In genomic region chrX:81411517-81411916, GRCh38 we compare ENCODE assay signal across 32 cellular contexts.
"Had no signal": no experiment of that assay in that cellular context is flagged by ENCODE, and none has a peak within 500 bp of the region (broad histone marks: within the 10 kb centered on the region; RNA-seq: fewer than 3 reads in every experiment).

No MANE protein-coding gene starts in this region.

- H3K36me3 Mint-ChIP-seq: activated naive CD4-positive, alpha-beta T cell treated with anti-CD3 and anti-CD28 coated beads, Interleukin-2, amount 10 ng/mL, durations not matched to agents 7 days and 5 days; activated naive CD4-positive, alpha-beta T cell treated with anti-CD3 and anti-CD28 coated beads, Interleukin-2, amount 50 U/mL, for 72 hours; activated naive CD8-positive, alpha-beta T cell treated with anti-CD3 and anti-CD28 coated beads, Interleukin-2, amount 10 ng/mL, durations not matched to agents 7 days and 5 days had no signal

- H3K27ac Mint-ChIP-seq: activated CD4-positive, alpha-beta memory T cell treated with anti-CD3 and anti-CD28 coated beads, Interleukin-2, amount 10 ng/mL, durations not matched to agents 7 days and 5 days; activated CD4-positive, alpha-beta T cell treated with anti-CD3 and anti-CD28 coated beads for 36 hours; activated CD4-positive, alpha-beta T cell treated with anti-CD3 and anti-CD28 coated beads, Interleukin-2, amount 10 ng/mL, durations not matched to agents 7 days and 5 days; activated naive CD4-positive, alpha-beta T cell treated with anti-CD3 and anti-CD28 coated beads, Interleukin-2, amount 10 ng/mL, durations not matched to agents 7 days and 5 days; activated naive CD4-positive, alpha-beta T cell treated with anti-CD3 and anti-CD28 coated beads, Interleukin-2, amount 50 U/mL, for 72 hours; activated naive CD8-positive, alpha-beta T cell treated with anti-CD3 and anti-CD28 coated beads, Interleukin-2, amount 10 ng/mL, durations not matched to agents 7 days and 5 days; activated T-cell treated with anti-CD3 and anti-CD28 coated beads, Interleukin-2, amount 50 U/mL, for 24 hours; activated T-cell treated with anti-CD3 and anti-CD28 coated beads, Interleukin-2, amount 50 U/mL, for 72 hours; effector memory CD8-positive, alpha-beta T cell; T-helper 17 cell; T-helper 2 cell treated with Interferon-gamma antibody and Interleukin-4, amounts not matched to agents 5 μg/mL and 100 μg/mL, for 36 hours had no signal

- ATAC-seq: activated CD4-positive, alpha-beta T cell treated with anti-CD3 and anti-CD28 coated beads for 36 hours; activated naive CD4-positive, alpha-beta T cell treated with anti-CD3 and anti-CD28 coated beads, Interleukin-2, amount 50 U/mL, for 72 hours; activated T-cell treated with anti-CD3 and anti-CD28 coated beads, Interleukin-2, amount 50 U/mL, for 72 hours; effector memory CD8-positive, alpha-beta T cell; gastroesophageal sphincter; heart right ventricle; T-helper 17 cell had no signal

- H3K36me3 ChIP-seq: ascending aorta, brain microvascular endothelial cell, esophagus muscularis mucosa, gastroesophageal sphincter, heart right ventricle had no signal

- H3K9me3 ChIP-seq: ascending aorta, esophagus muscularis mucosa, gastroesophageal sphincter, heart right ventricle had no signal

- H3K4me3 ChIP-seq: ascending aorta, esophagus muscularis mucosa, gastroesophageal sphincter, heart right ventricle had no signal

- H3K4me3 Mint-ChIP-seq: activated CD4-positive, alpha-beta memory T cell treated with anti-CD3 and anti-CD28 coated beads, Interleukin-2, amount 10 ng/mL, durations not matched to agents 7 days and 5 days; activated CD4-positive, alpha-beta T cell treated with anti-CD3 and anti-CD28 coated beads for 36 hours; activated CD4-positive, alpha-beta T cell treated with anti-CD3 and anti-CD28 coated beads, Interleukin-2, amount 10 ng/mL, durations not matched to agents 7 days and 5 days; activated naive CD4-positive, alpha-beta T cell treated with anti-CD3 and anti-CD28 coated beads, Interleukin-2, amount 10 ng/mL, durations not matched to agents 7 days and 5 days; activated naive CD8-positive, alpha-beta T cell treated with anti-CD3 and anti-CD28 coated beads, Interleukin-2, amount 10 ng/mL, durations not matched to agents 7 days and 5 days; activated T-cell treated with anti-CD3 and anti-CD28 coated beads, Interleukin-2, amount 50 U/mL, for 24 hours; activated T-cell treated with anti-CD3 and anti-CD28 coated beads, Interleukin-2, amount 50 U/mL, for 72 hours; central memory CD8-positive, alpha-beta T cell; effector memory CD8-positive, alpha-beta T cell; T-helper 17 cell; T-helper 2 cell treated with Interferon-gamma antibody and Interleukin-4, amounts not matched to agents 5 μg/mL and 100 μg/mL, for 36 hours had no signal

- H3K27me3 ChIP-seq: ascending aorta, brain microvascular endothelial cell, esophagus muscularis mucosa, gastroesophageal sphincter had no signal

- H3K9me3 Mint-ChIP-seq: activated CD4-positive, alpha-beta memory T cell treated with anti-CD3 and anti-CD28 coated beads, Interleukin-2, amount 10 ng/mL, durations not matched to agents 7 days and 5 days; activated CD4-positive, alpha-beta T cell treated with anti-CD3 and anti-CD28 coated beads, Interleukin-2, amount 10 ng/mL, durations not matched to agents 7 days and 5 days; activated naive CD4-positive, alpha-beta T cell treated with anti-CD3 and anti-CD28 coated beads, Interleukin-2, amount 10 ng/mL, durations not matched to agents 7 days and 5 days; activated naive CD4-positive, alpha-beta T cell treated with anti-CD3 and anti-CD28 coated beads, Interleukin-2, amount 50 U/mL, for 72 hours; activated naive CD8-positive, alpha-beta T cell treated with anti-CD3 and anti-CD28 coated beads, Interleukin-2, amount 10 ng/mL, durations not matched to agents 7 days and 5 days; activated T-cell treated with anti-CD3 and anti-CD28 coated beads, Interleukin-2, amount 50 U/mL, for 24 hours; activated T-cell treated with anti-CD3 and anti-CD28 coated beads, Interleukin-2, amount 50 U/mL, for 72 hours; central memory CD8-positive, alpha-beta T cell; effector memory CD8-positive, alpha-beta T cell; T-helper 2 cell treated with Interferon-gamma antibody and Interleukin-4, amounts not matched to agents 5 μg/mL and 100 μg/mL, for 36 hours had no signal

- H3K4me1 Mint-ChIP-seq: activated CD4-positive, alpha-beta memory T cell treated with anti-CD3 and anti-CD28 coated beads, Interleukin-2, amount 10 ng/mL, durations not matched to agents 7 days and 5 days; activated CD4-positive, alpha-beta T cell treated with anti-CD3 and anti-CD28 coated beads for 36 hours; activated CD4-positive, alpha-beta T cell treated with anti-CD3 and anti-CD28 coated beads, Interleukin-2, amount 10 ng/mL, durations not matched to agents 7 days and 5 days; activated naive CD4-positive, alpha-beta T cell treated with anti-CD3 and anti-CD28 coated beads, Interleukin-2, amount 10 ng/mL, durations not matched to agents 7 days and 5 days; activated naive CD8-positive, alpha-beta T cell treated with anti-CD3 and anti-CD28 coated beads, Interleukin-2, amount 10 ng/mL, durations not matched to agents 7 days and 5 days; central memory CD8-positive, alpha-beta T cell; T-helper 17 cell had no signal

- H3K27ac ChIP-seq: ascending aorta, brain microvascular endothelial cell, esophagus muscularis mucosa, gastroesophageal sphincter, heart right ventricle had no signal

- H3K27me3 Mint-ChIP-seq: activated CD4-positive, alpha-beta memory T cell treated with anti-CD3 and anti-CD28 coated beads, Interleukin-2, amount 10 ng/mL, durations not matched to agents 7 days and 5 days; activated CD4-positive, alpha-beta T cell treated with anti-CD3 and anti-CD28 coated beads for 36 hours; activated CD4-positive, alpha-beta T cell treated with anti-CD3 and anti-CD28 coated beads, Interleukin-2, amount 10 ng/mL, durations not matched to agents 7 days and 5 days; activated naive CD4-positive, alpha-beta T cell treated with anti-CD3 and anti-CD28 coated beads, Interleukin-2, amount 10 ng/mL, durations not matched to agents 7 days and 5 days; activated naive CD8-positive, alpha-beta T cell treated with anti-CD3 and anti-CD28 coated beads, Interleukin-2, amount 10 ng/mL, durations not matched to agents 7 days and 5 days; central memory CD8-positive, alpha-beta T cell; T-helper 17 cell had no signal

- DNase-seq: activated CD4-positive, alpha-beta memory T cell treated with anti-CD3 and anti-CD28 coated beads, Interleukin-2, amount 10 ng/mL, durations not matched to agents 7 days and 5 days; activated CD4-positive, alpha-beta T cell treated with anti-CD3 and anti-CD28 coated beads for 36 hours; activated CD4-positive, alpha-beta T cell treated with anti-CD3 and anti-CD28 coated beads, Interleukin-2, amount 10 ng/mL, durations not matched to agents 7 days and 5 days; activated CD4-positive, alpha-beta T cell treated with anti-CD3 and anti-CD28 coated beads, Interleukin-2, amount 50 U/mL, for 4 hours; activated CD4-positive, CD25-positive, alpha-beta regulatory T cell; activated CD4-positive, CD25-positive, alpha-beta regulatory T cell treated with anti-CD3 and anti-CD28 coated beads, Interleukin-2, amount 50 U/mL, for 72 hours; activated CD8-positive, alpha-beta memory T cell treated with anti-CD3 and anti-CD28 coated beads, Interleukin-2, amount 50 U/mL, for 48 hours; activated gamma-delta T cell; activated naive CD4-positive, alpha-beta T cell; activated naive CD4-positive, alpha-beta T cell treated with anti-CD3 and anti-CD28 coated beads, Interleukin-2, amount 10 ng/mL, durations not matched to agents 7 days and 5 days; activated naive CD8-positive, alpha-beta T cell treated with anti-CD3 and anti-CD28 coated beads, Interleukin-2, amount 10 ng/mL, durations not matched to agents 7 days and 5 days; activated T-cell treated with anti-CD3 and anti-CD28 coated beads for 4 hours; activated T-cell treated with anti-CD3 and anti-CD28 coated beads, Interleukin-2, amount 50 U/mL, for 24 hours; activated T-cell treated with anti-CD3 and anti-CD28 coated beads, Interleukin-2, amount 50 U/mL, for 72 hours; brain microvascular endothelial cell; cortex of kidney; dermis blood vessel endothelial cell; effector CD4-positive, alpha-beta T cell; effector memory CD8-positive, alpha-beta T cell; erythroblast; foreskin melanocyte; heart right ventricle; T-helper 1 cell; T-helper 17 cell; T1000 had no signal

- H3K4me1 ChIP-seq: ascending aorta, esophagus muscularis mucosa, gastroesophageal sphincter, heart right ventricle had no signal

- FAIRE-seq: bronchial epithelial cell had no signal
